12 cellular contexts compared by ENCODE assay signal in genomic region chr11:80899381-80899780, GRCh38.
DNase-seq lines count a peak whose midpoint lies in the region; ATAC-seq, FAIRE-seq and TF ChIP-seq lines count a peak whose summit lies in the region.
"Had no signal": no experiment of that assay in that cellular context is flagged by ENCODE, and none has a peak within 500 bp of the region (broad histone marks: within the 10 kb centered on the region; RNA-seq: fewer than 3 reads in every experiment).

No MANE protein-coding gene starts in this region.

- no peaks in the 10 kb centered on the region for H3K4me1 Mint-ChIP-seq in activated T-helper 17 cell treated with anti-CD3 and anti-CD28 coated beads, Interleukin-2, amount 50 U/mL, for 72 hours
- H3K4me1 Mint-ChIP-seq: activated B cell treated with CpG ODN at 0.5 μM for 24 hours had no signal

- ATAC-seq in HG02884 (IDR thresholded peaks at IDR 0.05; ENCODE audit: unreplicated experiment) (peak; percentile 69), HG03097 (IDR thresholded peaks at IDR 0.05; ENCODE audit: low FRiP score, unreplicated experiment) (no peak), HG02763 (IDR thresholded peaks at IDR 0.05; ENCODE audit: unreplicated experiment) (no peak)
- ATAC-seq in activated T-helper 17 cell treated with anti-CD3 and anti-CD28 coated beads, Interleukin-2, amount 50 U/mL, for 72 hours (replicated peaks): no peak

- H3K27ac Mint-ChIP-seq in activated T-helper 17 cell treated with anti-CD3 and anti-CD28 coated beads, Interleukin-2, amount 50 U/mL, for 72 hours: no peak overlapping the region
- H3K27ac Mint-ChIP-seq: activated B cell treated with CpG ODN at 0.5 μM for 24 hours; CD4-positive, alpha-beta T cell had no signal

- H3K4me3 Mint-ChIP-seq in activated T-helper 17 cell treated with anti-CD3 and anti-CD28 coated beads, Interleukin-2, amount 50 U/mL, for 72 hours: no peak overlapping the region
- H3K4me3 Mint-ChIP-seq: activated B cell treated with CpG ODN at 0.5 μM for 24 hours; CD4-positive, alpha-beta T cell had no signal

- no peak for TF ChIP-seq CTCF in GM12865 (IDR thresholded peaks at IDR 0.05; ENCODE audit: insufficient read depth, low read depth, low read length, missing control alignments)

- H3K9me3 Mint-ChIP-seq in activated T-helper 17 cell treated with anti-CD3 and anti-CD28 coated beads, Interleukin-2, amount 50 U/mL, for 72 hours: peaks cover 12% of the 10 kb centered on the region

- no peak overlapping the region for H3K4me3 ChIP-seq in GM12865 (ENCODE audit: low read depth, low read length)
- H3K4me3 ChIP-seq: suprapubic skin had no signal

- FAIRE-seq in urothelium cell line (lab: Jason Lieb, UNC): no peak

- H3K36me3 Mint-ChIP-seq in activated T-helper 17 cell treated with anti-CD3 and anti-CD28 coated beads, Interleukin-2, amount 50 U/mL, for 72 hours (ENCODE audit: low read depth): no peaks in the 10 kb centered on the region

- peak; percentile 12 for DNase-seq in GM12865 (ENCODE audit: low read depth)
- peak; percentile 14 to 86 for DNase-seq in NOMO-1 (lab: John Stamatoyannopoulos, UW; ENCODE audit: unreplicated experiment in 2 of 2)
- peak; percentile 85 for DNase-seq in fibroblast of gingiva (ENCODE audit: low read depth)
- no peak for DNase-seq in urothelium cell line (ENCODE audit: low spot score)
- DNase-seq: activated B cell treated with CpG ODN at 0.5 μM for 24 hours; CD4-positive, alpha-beta T cell; stimulated activated CD4-positive, alpha-beta T cell treated with anti-CD3 and anti-CD28 coated beads, Interleukin-4, amount 100 ng/mL, for 1 hour had no signal

- H3K27me3 Mint-ChIP-seq in activated T-helper 17 cell treated with anti-CD3 and anti-CD28 coated beads, Interleukin-2, amount 50 U/mL, for 72 hours: no peaks in the 10 kb centered on the region
- H3K27me3 Mint-ChIP-seq: activated B cell treated with CpG ODN at 0.5 μM for 24 hours; CD4-positive, alpha-beta T cell had no signal
